13 cellular contexts compared by ENCODE assay signal in the genomic region with DNA sequence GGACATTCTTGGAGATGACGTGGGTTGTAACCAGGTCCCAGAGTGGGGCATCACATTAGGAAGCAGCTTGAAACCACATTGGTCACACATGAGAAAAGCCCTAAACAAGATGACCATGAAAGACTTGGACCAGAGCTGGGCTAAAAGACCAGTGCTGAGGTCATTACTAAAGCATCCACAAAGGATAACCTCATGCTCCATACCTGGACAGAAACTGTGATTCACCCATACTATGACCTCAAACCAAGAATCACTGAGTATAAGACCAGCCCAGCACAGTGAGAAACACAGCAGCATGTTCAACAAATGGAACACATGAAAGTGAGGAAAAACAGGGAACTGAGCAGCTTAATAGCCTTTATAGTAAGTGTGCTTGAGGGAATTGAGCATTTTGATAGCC.
DNase-seq lines count a peak whose midpoint lies in the region; ATAC-seq and TF ChIP-seq lines count a peak whose summit lies in the region.
"Had no signal": no experiment of that assay in that cellular context is flagged by ENCODE, and none has a peak within 500 bp of the region (broad histone marks: within the 10 kb centered on the region; RNA-seq: fewer than 3 reads in every experiment).

No MANE protein-coding gene starts in this region.

- DNase-seq in HK-2 (ENCODE audit: unreplicated experiment) (peak; percentile 0), NCI-H226 (peak; percentile 35), foreskin keratinocyte (peak; percentile 16 to 59), renal cortical epithelial cell (ENCODE audit: low read depth) (peak; percentile 6), EL (no peak), KG1 (lab: John Stamatoyannopoulos, UW) (no peak)
- DNase-seq: Caco-2; CD8-positive, alpha-beta memory T cell; HCEC 1CT; HFFc6 had no signal

- no peaks in the 10 kb centered on the region for H3K27me3 ChIP-seq in foreskin keratinocyte

- H3K27ac ChIP-seq in foreskin keratinocyte, result no peak overlapping the region
- H3K27ac ChIP-seq: A549, KMS-11 had no signal

- ATAC-seq in foreskin keratinocyte (peak; percentile 44), SK-N-SH treated with all-trans-retinoic acid at 6 μM for 48 hours (no peak)
- ATAC-seq: A549 had no signal

- no peak for TF ChIP-seq CTCF in foreskin keratinocyte (conservative IDR thresholded peaks at IDR 0.05)

- no peaks in the 10 kb centered on the region for H3K4me1 ChIP-seq in foreskin keratinocyte
- H3K4me1 ChIP-seq: A549, Caco-2 had no signal

TF ChIP-seq in SK-N-SH treated with all-trans-retinoic acid at 6 μM for 48 hours, 23 proteins besides CTCF, POLR2A, EP300 and RAD21:
- TF ChIP-seq, protein P1, sequence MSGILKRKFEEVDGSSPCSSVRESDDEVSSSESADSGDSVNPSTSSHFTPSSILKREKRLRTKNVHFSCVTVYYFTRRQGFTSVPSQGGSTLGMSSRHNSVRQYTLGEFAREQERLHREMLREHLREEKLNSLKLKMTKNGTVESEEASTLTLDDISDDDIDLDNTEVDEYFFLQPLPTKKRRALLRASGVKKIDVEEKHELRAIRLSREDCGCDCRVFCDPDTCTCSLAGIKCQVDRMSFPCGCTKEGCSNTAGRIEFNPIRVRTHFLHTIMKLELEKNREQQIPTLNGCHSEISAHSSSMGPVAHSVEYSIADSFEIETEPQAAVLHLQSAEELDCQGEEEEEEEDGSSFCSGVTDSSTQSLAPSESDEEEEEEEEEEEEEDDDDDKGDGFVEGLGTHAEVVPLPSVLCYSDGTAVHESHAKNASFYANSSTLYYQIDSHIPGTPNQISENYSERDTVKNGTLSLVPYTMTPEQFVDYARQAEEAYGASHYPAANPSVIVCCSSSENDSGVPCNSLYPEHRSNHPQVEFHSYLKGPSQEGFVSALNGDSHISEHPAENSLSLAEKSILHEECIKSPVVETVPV (CRISPR knock-in tag; IDR thresholded peaks at IDR 0.05), result no peak
- TF ChIP-seq ISL1 (CRISPR knock-in tag; IDR thresholded peaks at IDR 0.05) (no peak), ZC3H10 (CRISPR knock-in tag; IDR thresholded peaks at IDR 0.05) (no peak), OSR1 (CRISPR knock-in tag; IDR thresholded peaks at IDR 0.05) (no peak), SNAI2 (CRISPR knock-in tag; IDR thresholded peaks at IDR 0.05) (no peak), ESRRG (CRISPR knock-in tag; IDR thresholded peaks at IDR 0.05) (no peak), TCF4 (CRISPR knock-in tag; IDR thresholded peaks at IDR 0.05; ENCODE audit: borderline replicate concordance) (no peak), BACH2 (CRISPR knock-in tag; IDR thresholded peaks at IDR 0.05; ENCODE audit: borderline replicate concordance) (no peak), ZNF8 (CRISPR knock-in tag; IDR thresholded peaks at IDR 0.05) (no peak), CSDC2 (CRISPR knock-in tag; IDR thresholded peaks at IDR 0.05) (no peak), RARB (CRISPR knock-in tag; IDR thresholded peaks at IDR 0.05) (no peak), ZFP30 (CRISPR knock-in tag; IDR thresholded peaks at IDR 0.05) (no peak), PPARA (CRISPR knock-in tag; IDR thresholded peaks at IDR 0.05; ENCODE audit: borderline replicate concordance) (no peak), GLIS3 (CRISPR knock-in tag; IDR thresholded peaks at IDR 0.05) (no peak), ZFP3 (CRISPR knock-in tag; IDR thresholded peaks at IDR 0.05) (no peak), TOX (CRISPR knock-in tag; IDR thresholded peaks at IDR 0.05; ENCODE audit: borderline replicate concordance) (no peak)
- TF ChIP-seq, protein P2, sequence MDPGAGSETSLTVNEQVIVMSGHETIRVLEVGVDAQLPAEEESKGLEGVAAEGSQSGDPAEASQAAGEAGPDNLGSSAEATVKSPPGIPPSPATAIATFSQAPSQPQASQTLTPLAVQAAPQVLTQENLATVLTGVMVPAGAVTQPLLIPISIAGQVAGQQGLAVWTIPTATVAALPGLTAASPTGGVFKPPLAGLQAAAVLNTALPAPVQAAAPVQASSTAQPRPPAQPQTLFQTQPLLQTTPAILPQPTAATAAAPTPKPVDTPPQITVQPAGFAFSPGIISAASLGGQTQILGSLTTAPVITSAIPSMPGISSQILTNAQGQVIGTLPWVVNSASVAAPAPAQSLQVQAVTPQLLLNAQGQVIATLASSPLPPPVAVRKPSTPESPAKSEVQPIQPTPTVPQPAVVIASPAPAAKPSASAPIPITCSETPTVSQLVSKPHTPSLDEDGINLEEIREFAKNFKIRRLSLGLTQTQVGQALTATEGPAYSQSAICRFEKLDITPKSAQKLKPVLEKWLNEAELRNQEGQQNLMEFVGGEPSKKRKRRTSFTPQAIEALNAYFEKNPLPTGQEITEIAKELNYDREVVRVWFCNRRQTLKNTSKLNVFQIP (CRISPR knock-in tag; IDR thresholded peaks at IDR 0.05; ENCODE audit: borderline replicate concordance, low read depth), result no peak
- TF ChIP-seq, protein P3, sequence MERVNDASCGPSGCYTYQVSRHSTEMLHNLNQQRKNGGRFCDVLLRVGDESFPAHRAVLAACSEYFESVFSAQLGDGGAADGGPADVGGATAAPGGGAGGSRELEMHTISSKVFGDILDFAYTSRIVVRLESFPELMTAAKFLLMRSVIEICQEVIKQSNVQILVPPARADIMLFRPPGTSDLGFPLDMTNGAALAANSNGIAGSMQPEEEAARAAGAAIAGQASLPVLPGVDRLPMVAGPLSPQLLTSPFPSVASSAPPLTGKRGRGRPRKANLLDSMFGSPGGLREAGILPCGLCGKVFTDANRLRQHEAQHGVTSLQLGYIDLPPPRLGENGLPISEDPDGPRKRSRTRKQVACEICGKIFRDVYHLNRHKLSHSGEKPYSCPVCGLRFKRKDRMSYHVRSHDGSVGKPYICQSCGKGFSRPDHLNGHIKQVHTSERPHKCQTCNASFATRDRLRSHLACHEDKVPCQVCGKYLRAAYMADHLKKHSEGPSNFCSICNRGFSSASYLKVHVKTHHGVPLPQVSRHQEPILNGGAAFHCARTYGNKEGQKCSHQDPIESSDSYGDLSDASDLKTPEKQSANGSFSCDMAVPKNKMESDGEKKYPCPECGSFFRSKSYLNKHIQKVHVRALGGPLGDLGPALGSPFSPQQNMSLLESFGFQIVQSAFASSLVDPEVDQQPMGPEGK (CRISPR knock-in tag; IDR thresholded peaks at IDR 0.05; ENCODE audit: borderline replicate concordance), result no peak
- TF ChIP-seq, protein P4, sequence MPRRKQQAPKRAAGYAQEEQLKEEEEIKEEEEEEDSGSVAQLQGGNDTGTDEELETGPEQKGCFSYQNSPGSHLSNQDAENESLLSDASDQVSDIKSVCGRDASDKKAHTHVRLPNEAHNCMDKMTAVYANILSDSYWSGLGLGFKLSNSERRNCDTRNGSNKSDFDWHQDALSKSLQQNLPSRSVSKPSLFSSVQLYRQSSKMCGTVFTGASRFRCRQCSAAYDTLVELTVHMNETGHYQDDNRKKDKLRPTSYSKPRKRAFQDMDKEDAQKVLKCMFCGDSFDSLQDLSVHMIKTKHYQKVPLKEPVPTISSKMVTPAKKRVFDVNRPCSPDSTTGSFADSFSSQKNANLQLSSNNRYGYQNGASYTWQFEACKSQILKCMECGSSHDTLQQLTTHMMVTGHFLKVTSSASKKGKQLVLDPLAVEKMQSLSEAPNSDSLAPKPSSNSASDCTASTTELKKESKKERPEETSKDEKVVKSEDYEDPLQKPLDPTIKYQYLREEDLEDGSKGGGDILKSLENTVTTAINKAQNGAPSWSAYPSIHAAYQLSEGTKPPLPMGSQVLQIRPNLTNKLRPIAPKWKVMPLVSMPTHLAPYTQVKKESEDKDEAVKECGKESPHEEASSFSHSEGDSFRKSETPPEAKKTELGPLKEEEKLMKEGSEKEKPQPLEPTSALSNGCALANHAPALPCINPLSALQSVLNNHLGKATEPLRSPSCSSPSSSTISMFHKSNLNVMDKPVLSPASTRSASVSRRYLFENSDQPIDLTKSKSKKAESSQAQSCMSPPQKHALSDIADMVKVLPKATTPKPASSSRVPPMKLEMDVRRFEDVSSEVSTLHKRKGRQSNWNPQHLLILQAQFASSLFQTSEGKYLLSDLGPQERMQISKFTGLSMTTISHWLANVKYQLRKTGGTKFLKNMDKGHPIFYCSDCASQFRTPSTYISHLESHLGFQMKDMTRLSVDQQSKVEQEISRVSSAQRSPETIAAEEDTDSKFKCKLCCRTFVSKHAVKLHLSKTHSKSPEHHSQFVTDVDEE (CRISPR knock-in tag; IDR thresholded peaks at IDR 0.05), result no peak
- TF ChIP-seq, protein P5, sequence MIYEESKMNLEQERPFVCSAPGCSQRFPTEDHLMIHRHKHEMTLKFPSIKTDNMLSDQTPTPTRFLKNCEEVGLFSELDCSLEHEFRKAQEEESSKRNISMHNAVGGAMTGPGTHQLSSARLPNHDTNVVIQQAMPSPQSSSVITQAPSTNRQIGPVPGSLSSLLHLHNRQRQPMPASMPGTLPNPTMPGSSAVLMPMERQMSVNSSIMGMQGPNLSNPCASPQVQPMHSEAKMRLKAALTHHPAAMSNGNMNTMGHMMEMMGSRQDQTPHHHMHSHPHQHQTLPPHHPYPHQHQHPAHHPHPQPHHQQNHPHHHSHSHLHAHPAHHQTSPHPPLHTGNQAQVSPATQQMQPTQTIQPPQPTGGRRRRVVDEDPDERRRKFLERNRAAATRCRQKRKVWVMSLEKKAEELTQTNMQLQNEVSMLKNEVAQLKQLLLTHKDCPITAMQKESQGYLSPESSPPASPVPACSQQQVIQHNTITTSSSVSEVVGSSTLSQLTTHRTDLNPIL (CRISPR knock-in tag; IDR thresholded peaks at IDR 0.05; ENCODE audit: low read depth), result no peak

Comparison
In these comparisons a context has a peak if more than half of its experiments do, and no peak if none do; other contexts are left out.
1. DNase-seq: peak in HK-2 (single experiment), NCI-H226 (single experiment), foreskin keratinocyte (2 of 2) and renal cortical epithelial cell (single experiment); none in EL (single experiment) and KG1 (single experiment).